ENCODE assay signal across 8 cellular contexts in the genomic region with DNA sequence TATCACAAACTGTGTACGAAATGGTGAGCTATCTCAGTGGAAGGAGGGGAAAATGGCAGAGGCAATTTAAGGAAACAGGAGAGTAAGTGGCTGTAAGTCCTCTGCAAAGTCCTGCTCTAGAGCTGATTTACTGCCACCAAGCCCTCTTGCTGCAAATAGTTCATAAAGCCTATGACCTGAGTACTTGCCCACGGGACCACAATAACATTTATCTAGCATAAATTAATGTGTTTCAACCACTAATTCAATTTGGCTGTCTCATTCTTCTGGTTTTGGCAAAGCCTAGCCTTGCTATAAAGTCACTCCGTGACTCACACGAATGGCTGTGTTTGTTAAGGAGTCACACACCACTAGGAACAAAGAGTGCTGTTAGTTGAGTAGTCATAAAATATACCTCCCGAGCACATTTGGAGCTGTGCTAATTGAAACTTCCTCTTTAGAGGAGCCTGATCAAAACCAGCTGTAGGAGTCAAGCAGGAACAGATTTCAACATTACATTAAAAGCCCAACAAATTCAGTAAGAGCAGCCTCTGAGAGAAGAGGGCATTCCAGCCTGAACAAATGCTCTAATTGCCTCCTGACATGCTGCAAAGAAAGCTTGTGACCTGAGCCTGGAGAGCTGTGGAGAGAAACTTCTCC.
DNase-seq lines count a peak whose midpoint lies in the region; ATAC-seq, FAIRE-seq and TF ChIP-seq lines count a peak whose summit lies in the region.

No MANE protein-coding gene starts in this region.

- no peak overlapping the region for H3K4me3 Mint-ChIP-seq in astrocyte (ENCODE audit: unreplicated experiment)

- peak; percentile 93 for FAIRE-seq in astrocyte (lab: Jason Lieb, UNC)

- H3K9ac ChIP-seq in astrocyte (ENCODE audit: low read length): peak overlapping the region; percentile 61
- peak overlapping the region; percentile 14 for H3K9ac ChIP-seq in iPS-20b (ENCODE audit: low read depth, low read length)
- H3K9ac ChIP-seq in smooth muscle cell (ENCODE audit: low read depth): peak overlapping the region; percentile 57

- H3K27ac ChIP-seq in astrocyte (ENCODE audit: low read depth, low read length) (peak overlapping the region; percentile 89), iPS-20b (ENCODE audit: low read length) (no peak overlapping the region), smooth muscle cell (ENCODE audit: low read depth) (peak overlapping the region; percentile 89)

- H3K4me2 ChIP-seq in astrocyte (ENCODE audit: low read length) (peak overlapping the region; percentile 80), smooth muscle cell (peak overlapping the region; percentile 65)

- H3K9me3 Mint-ChIP-seq in astrocyte (ENCODE audit: unreplicated experiment): no peaks in the 10 kb centered on the region

- ATAC-seq in GM19395 (IDR thresholded peaks at IDR 0.05; ENCODE audit: unreplicated experiment): no peak

- H3K36me3 Mint-ChIP-seq in astrocyte (ENCODE audit: low read depth, unreplicated experiment): no peaks in the 10 kb centered on the region

- H3K27me3 ChIP-seq in astrocyte (ENCODE audit: insufficient read depth, low read length): no peaks in the 10 kb centered on the region
- H3K27me3 ChIP-seq in iPS-20b (ENCODE audit: insufficient read depth, low read length): no peaks in the 10 kb centered on the region
- no peaks in the 10 kb centered on the region for H3K27me3 ChIP-seq in smooth muscle cell (ENCODE audit: low read depth)

- H3F3A ChIP-seq in smooth muscle cell (ENCODE audit: low read depth): peaks cover 13% of the 10 kb centered on the region

- H3K36me3 ChIP-seq in astrocyte (ENCODE audit: insufficient read depth, low read length): no peaks in the 10 kb centered on the region
- no peaks in the 10 kb centered on the region for H3K36me3 ChIP-seq in iPS-20b (ENCODE audit: insufficient read depth, low read depth, low read length)
- no peaks in the 10 kb centered on the region for H3K36me3 ChIP-seq in smooth muscle cell (ENCODE audit: low read depth)

- no peaks in the 10 kb centered on the region for H3K9me3 ChIP-seq in astrocyte (ENCODE audit: insufficient read depth, low read depth, low read length)
- no peaks in the 10 kb centered on the region for H3K9me3 ChIP-seq in iPS-20b (ENCODE audit: insufficient read depth, low read depth, low read length)
- H3K9me3 ChIP-seq in smooth muscle cell (replicated peaks; ENCODE audit: low read depth): no peaks in the 10 kb centered on the region

- H3K27me3 Mint-ChIP-seq in astrocyte (ENCODE audit: low read depth, unreplicated experiment): no peaks in the 10 kb centered on the region

- no peaks in the 10 kb centered on the region for H3K79me2 ChIP-seq in astrocyte (ENCODE audit: insufficient read depth, low read length)
- H3K79me2 ChIP-seq in smooth muscle cell (ENCODE audit: low read depth): no peaks in the 10 kb centered on the region

- no peak overlapping the region for H2AFZ ChIP-seq in astrocyte (ENCODE audit: low read depth, low read length)
- H2AFZ ChIP-seq in smooth muscle cell (ENCODE audit: low read depth): no peak overlapping the region

- DNase-seq in GM12865 (ENCODE audit: low read depth) (peak; percentile 17), NCI-H2081 treated with DMSO at 0.1 percent for 48 hours (lab: John Stamatoyannopoulos, UW) (peak; percentile 97), astrocyte (ENCODE audit: low read depth) (peak; percentile 100), smooth muscle cell (lab: John Stamatoyannopoulos, UW; ENCODE audit: unreplicated experiment) (peak; percentile 9), HUDEP-2 (lab: John Stamatoyannopoulos, UW; ENCODE audit: unreplicated experiment in 76 of 76) (no peak)
- DNase-seq in stimulated activated CD4-positive, alpha-beta T cell treated with anti-CD3 and anti-CD28 coated beads, Interleukin-4, amount 100 ng/mL, for 4 hours: no peak

- H4K20me1 ChIP-seq in astrocyte (ENCODE audit: insufficient read depth, low read length) (no peaks in the 10 kb centered on the region), smooth muscle cell (ENCODE audit: low read depth) (no peaks in the 10 kb centered on the region)

- WGBS in smooth muscle cell (ENCODE audit: low lambda C conversion rate): 3% methylated on average over 5 of the region's 5 CpGs

- H3K4me1 ChIP-seq in astrocyte (ENCODE audit: insufficient read depth, low read length) (peaks cover 34% of the 10 kb centered on the region), iPS-20b (ENCODE audit: insufficient read depth, low read length) (peaks cover 29% of the 10 kb centered on the region), smooth muscle cell (ENCODE audit: low read depth) (peaks cover 55% of the 10 kb centered on the region)

- TF ChIP-seq CTCF in GM12865 (IDR thresholded peaks at IDR 0.05; ENCODE audit: insufficient read depth, low read depth, low read length, missing control alignments): no peak
- no peak for TF ChIP-seq CTCF in astrocyte (IDR thresholded peaks at IDR 0.05; ENCODE audit: insufficient read depth, low read depth, low read length)
- no peak for TF ChIP-seq CTCF in smooth muscle cell (IDR thresholded peaks at IDR 0.05; ENCODE audit: borderline replicate concordance, insufficient read depth, poor library complexity, severe bottlenecking)

- H3K4me3 ChIP-seq in GM12865 (ENCODE audit: low read depth, low read length): no peak overlapping the region
- peak overlapping the region; percentile 38 for H3K4me3 ChIP-seq in astrocyte (ENCODE audit: insufficient read depth, low read depth, low read length)
- H3K4me3 ChIP-seq in iPS-20b (ENCODE audit: low read length): no peak overlapping the region
- peak overlapping the region; percentile 11 for H3K4me3 ChIP-seq in smooth muscle cell

- H3K27ac Mint-ChIP-seq in astrocyte (ENCODE audit: unreplicated experiment): peak overlapping the region; percentile 96

- H3K4me1 Mint-ChIP-seq in astrocyte (ENCODE audit: low read depth, unreplicated experiment): peaks cover 35% of the 10 kb centered on the region

Comparison
In these comparisons a context has a peak if more than half of its experiments do, and no peak if none do; other contexts are left out.
1. DNase-seq: peak in GM12865 (single experiment), NCI-H2081 treated with DMSO at 0.1 percent for 48 hours (single experiment), astrocyte (single experiment) and smooth muscle cell (single experiment); none in stimulated activated CD4-positive, alpha-beta T cell treated with anti-CD3 and anti-CD28 coated beads, Interleukin-4, amount 100 ng/mL, for 4 hours (0 of 2) and HUDEP-2 (0 of 76).
2. H3K4me3 ChIP-seq: peak in astrocyte (single experiment) and smooth muscle cell (single experiment); none in GM12865 (single experiment) and iPS-20b (single experiment).
3. Peak in every context shown above with its lines, with median percentiles within 50 percentile points of each other: H3K9ac ChIP-seq.